ENCODE assay signal across 9 cellular contexts in the genomic region with DNA sequence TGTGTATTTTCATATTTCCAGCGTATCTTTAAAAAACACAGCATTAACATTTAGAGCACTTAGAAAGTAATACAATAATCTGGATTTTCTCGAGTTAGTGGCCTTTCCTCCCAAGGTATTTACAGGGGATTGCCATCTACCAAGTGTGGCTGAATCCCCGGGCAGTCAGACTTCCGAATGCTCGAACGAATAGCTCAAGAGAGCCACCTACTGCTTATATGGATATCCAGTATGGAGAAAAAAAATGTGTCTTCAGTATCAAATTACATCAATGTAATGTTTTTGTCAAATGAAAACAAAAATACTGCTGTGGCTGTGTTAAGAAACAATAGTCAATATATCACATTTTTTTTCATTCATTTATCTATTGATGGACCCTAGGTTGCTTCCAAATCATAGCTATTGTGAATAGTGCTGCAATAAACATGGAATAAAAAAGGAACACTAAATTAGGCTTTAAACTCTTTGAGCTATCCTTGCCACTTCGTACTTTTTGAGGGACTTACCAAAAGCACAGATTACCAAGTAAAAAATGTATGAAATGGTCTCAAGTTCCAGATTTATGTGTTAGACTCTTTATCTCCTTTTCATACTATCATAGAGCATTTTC.
DNase-seq lines count a peak whose midpoint lies in the region; ATAC-seq and TF ChIP-seq lines count a peak whose summit lies in the region.
"Had no signal": no experiment of that assay in that cellular context is flagged by ENCODE, and none has a peak within 500 bp of the region (broad histone marks: within the 10 kb centered on the region; RNA-seq: fewer than 3 reads in every experiment).

No MANE protein-coding gene starts in this region.

- no peak for ATAC-seq in GM19023 (IDR thresholded peaks at IDR 0.05; ENCODE audit: unreplicated experiment)

- no peak overlapping the region for H3K27ac Mint-ChIP-seq in CD14-positive monocyte

- no peaks in the 10 kb centered on the region for H3K36me3 ChIP-seq in NT2/D1 (ENCODE audit: insufficient read depth, insufficient read length, low read length)
- H3K36me3 ChIP-seq: neutrophil had no signal

- H3K9me3 ChIP-seq in NT2/D1 (ENCODE audit: insufficient read depth, low read length), result no peaks in the 10 kb centered on the region
- H3K9me3 ChIP-seq: neutrophil had no signal

- peaks cover 0 to 3% (median 2%) of the 10 kb centered on the region in 3 donors for H3K27me3 Mint-ChIP-seq in CD14-positive monocyte (ENCODE audit: low read depth in 3 of 3)

- DNase-seq in D341Med (ENCODE audit: low spot score), result peak; percentile 76
- peak in 1 of 2 experiments; percentile 9 for DNase-seq in HL-60 (ENCODE audit: low read depth in 1 of 2, low spot score in 1 of 2)
- DNase-seq in NT2/D1 (ENCODE audit: low read depth, low spot score), result peak; percentile 25
- DNase-seq in dermis microvascular lymphatic vessel endothelial cell (ENCODE audit: low read depth in 2 of 2), result peak; percentile 23 to 63
- DNase-seq in midbrain (lab: John Stamatoyannopoulos, UW), result peak; percentile 34
- DNase-seq in CD14-positive monocyte (ENCODE audit: low spot score), result no peak
- DNase-seq in activated effector memory CD4-positive, alpha-beta T cell treated with anti-CD3 and anti-CD28 coated beads, Interleukin-2, amount 50 U/mL, for 16 hours, result no peak

- H3K9ac ChIP-seq in NT2/D1 (ENCODE audit: insufficient read length, low read depth), result no peak overlapping the region

- intact Hi-C loops in CD14-positive monocyte (cut with micrococcal nuclease), result no loop called here

- H3K4me3 Mint-ChIP-seq in CD14-positive monocyte, result no peak overlapping the region

- no peaks in the 10 kb centered on the region for H3K36me3 Mint-ChIP-seq in CD14-positive monocyte

- no peaks in the 10 kb centered on the region for H3K9me3 Mint-ChIP-seq in CD14-positive monocyte

- H3K4me3 ChIP-seq in HL-60 (replicated peaks; ENCODE audit: insufficient read depth, low read length), result no peak overlapping the region
- no peak overlapping the region for H3K4me3 ChIP-seq in NT2/D1 (ENCODE audit: insufficient read length, low read depth)

- H3K27ac ChIP-seq in HL-60 (replicated peaks), result no peak overlapping the region
- H3K27ac ChIP-seq: neutrophil had no signal

- no peaks in the 10 kb centered on the region for H3K27me3 ChIP-seq in HL-60 (ENCODE audit: insufficient read depth, poor library complexity, severe bottlenecking)
- no peaks in the 10 kb centered on the region for H3K27me3 ChIP-seq in NT2/D1 (ENCODE audit: insufficient read depth, insufficient read length)
- H3K27me3 ChIP-seq: neutrophil had no signal

- H3K4me1 ChIP-seq in NT2/D1 (ENCODE audit: insufficient read depth, insufficient read length), result no peaks in the 10 kb centered on the region

- TF ChIP-seq CTCF in HL-60 (IDR thresholded peaks at IDR 0.05; ENCODE audit: insufficient read depth, low read length) (peak; percentile 10), CD14-positive monocyte (IDR thresholded peaks at IDR 0.05) (no peak)

- H3K4me1 Mint-ChIP-seq in CD14-positive monocyte, result no peaks in the 10 kb centered on the region

Comparison
In these comparisons a context has a peak if more than half of its experiments do, and no peak if none do; other contexts are left out.
1. DNase-seq: peak in D341Med (single experiment), NT2/D1 (single experiment), dermis microvascular lymphatic vessel endothelial cell (2 of 2) and midbrain (single experiment); none in CD14-positive monocyte (single experiment) and activated effector memory CD4-positive, alpha-beta T cell treated with anti-CD3 and anti-CD28 coated beads, Interleukin-2, amount 50 U/mL, for 16 hours (single experiment).